In the genomic region with DNA sequence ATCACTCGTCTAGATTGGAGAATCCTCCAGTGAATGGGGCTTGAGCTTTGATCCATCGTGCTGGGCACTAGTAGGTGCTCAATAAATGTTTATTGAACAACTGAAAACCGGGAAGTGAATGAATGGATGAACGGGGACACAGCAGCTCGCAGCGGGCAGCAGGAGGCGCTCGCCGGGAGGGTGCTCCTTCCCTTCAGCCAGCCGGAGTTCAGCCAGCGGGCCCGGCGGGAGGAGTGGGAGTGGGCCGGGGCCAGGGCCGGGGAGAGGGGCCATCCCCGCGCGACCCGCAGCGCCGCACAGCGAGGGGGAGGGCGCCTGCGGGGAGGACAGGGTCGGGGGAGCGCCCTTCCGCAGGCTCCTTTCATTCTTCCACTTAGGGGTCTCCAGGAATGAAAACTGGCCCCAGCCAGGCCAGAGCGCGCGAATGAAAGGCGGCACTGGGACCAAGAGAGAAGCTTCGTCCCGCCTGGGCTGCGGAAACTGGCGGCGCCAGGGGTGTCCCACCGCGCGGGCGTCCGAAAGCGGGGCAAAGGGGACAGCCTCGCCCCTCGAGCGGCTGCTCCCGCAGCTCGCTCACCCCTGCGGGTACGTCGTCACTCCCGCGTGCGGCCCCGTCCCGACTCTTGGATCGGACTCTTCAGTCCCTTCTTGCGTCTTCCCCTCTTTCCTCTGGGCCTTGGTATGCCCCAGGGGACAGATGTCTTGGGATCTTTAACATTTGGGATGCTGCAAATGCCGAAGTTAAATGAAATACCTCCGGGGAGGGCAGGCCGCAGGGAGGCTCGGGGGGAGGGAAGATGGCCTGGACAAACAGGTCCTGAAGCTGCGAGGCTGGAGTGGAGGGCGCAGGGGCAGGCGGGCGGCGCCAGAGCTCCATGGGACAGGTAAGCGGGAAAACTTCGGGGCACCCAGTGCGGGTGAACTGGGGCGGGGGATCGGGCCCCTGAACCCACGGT, we compare ENCODE assay signal across 8 cellular contexts. TPM values are rescaled to one million over a fixed set of nuclear protein-coding genes. Genes with fewer than 3 reads are reported as not detected.
DNase-seq lines count a peak whose midpoint lies in the region; ATAC-seq and TF ChIP-seq lines count a peak whose summit lies in the region.

No MANE protein-coding gene starts in this region.

- no peak overlapping the region for H3K27ac ChIP-seq in left ventricle myocardium inferior (replicated peaks)

- H3K27me3 Mint-ChIP-seq in activated T-helper 17 cell treated with anti-CD3 and anti-CD28 coated beads, Interleukin-2, amount 50 U/mL, for 72 hours: peaks cover 11% of the 10 kb centered on the region

- intact Hi-C loops in left ventricle myocardium inferior (cut with micrococcal nuclease): no loop called here

- peaks cover 97% of the 10 kb centered on the region for H3K27me3 ChIP-seq in left ventricle myocardium inferior (ENCODE audit: low read depth)

- H3K4me3 Mint-ChIP-seq in activated T-helper 17 cell treated with anti-CD3 and anti-CD28 coated beads, Interleukin-2, amount 50 U/mL, for 72 hours: peak overlapping the region; percentile 43

- H3K36me3 ChIP-seq in left ventricle myocardium inferior: no peaks in the 10 kb centered on the region

- TF ChIP-seq CTCF in left ventricle myocardium inferior (IDR thresholded peaks at IDR 0.05; ENCODE audit: borderline replicate concordance): peak; percentile 26

- H3K4me1 ChIP-seq in left ventricle myocardium inferior: peaks cover 16% of the 10 kb centered on the region

- H3K36me3 Mint-ChIP-seq in activated T-helper 17 cell treated with anti-CD3 and anti-CD28 coated beads, Interleukin-2, amount 50 U/mL, for 72 hours (ENCODE audit: low read depth): no peaks in the 10 kb centered on the region

- H3K4me3 ChIP-seq in left ventricle myocardium inferior: peak overlapping the region; percentile 62

- no peaks in the 10 kb centered on the region for H3K9me3 ChIP-seq in left ventricle myocardium inferior (replicated peaks)

- H3K4me1 Mint-ChIP-seq in activated T-helper 17 cell treated with anti-CD3 and anti-CD28 coated beads, Interleukin-2, amount 50 U/mL, for 72 hours: peaks cover 26% of the 10 kb centered on the region

- no peak overlapping the region for H3K27ac Mint-ChIP-seq in activated T-helper 17 cell treated with anti-CD3 and anti-CD28 coated beads, Interleukin-2, amount 50 U/mL, for 72 hours

- no peak for ATAC-seq in activated T-helper 17 cell treated with anti-CD3 and anti-CD28 coated beads, Interleukin-2, amount 50 U/mL, for 72 hours (replicated peaks)
- no peak for ATAC-seq in HG03025 (IDR thresholded peaks at IDR 0.05; ENCODE audit: low FRiP score, unreplicated experiment)

- H3K9me3 Mint-ChIP-seq in activated T-helper 17 cell treated with anti-CD3 and anti-CD28 coated beads, Interleukin-2, amount 50 U/mL, for 72 hours: no peaks in the 10 kb centered on the region

- DNase-seq in stimulated activated CD4-positive, alpha-beta T cell treated with anti-CD3 and anti-CD28 coated beads, Interleukin-4, amount 100 ng/mL, for 1 hour: peak; percentile 25
- DNase-seq in stimulated activated CD4-positive, alpha-beta T cell treated with anti-CD3 and anti-CD28 coated beads, Interleukin-1b, Interleukin-23, amount 100 ng/mL, for 48 hours: no peak
- DNase-seq in M059J (ENCODE audit: low read depth): peak; percentile 70
- no peak for DNase-seq in left ventricle myocardium inferior
- peak; percentile 45 for DNase-seq in renal cortical epithelial cell (ENCODE audit: low read depth)
- DNase-seq in activated CD4-positive, CD25-positive, alpha-beta regulatory T cell (lab: John Stamatoyannopoulos, UW): no peak

RNA-seq across cellular contexts. Expression of a gene that starts 3.6 kb away (rescaled TPM):
- total RNA-seq in M059J (2014; rRNA removed; shearing (Covaris generic)): 2.8 and 4.9 TPM in 2 replicates
- under 1 TPM; 0.13 to 0.19 TPM for total RNA-seq in activated T-helper 17 cell treated with anti-CD3 and anti-CD28 coated beads, Interleukin-2, amount 50 U/mL, for 72 hours
- total RNA-seq in left ventricle myocardium inferior (0.05 TPM), renal cortical epithelial cell (28.1 and 58.5 TPM in 2 replicates)

RNA-seq across cellular contexts. Expression of a gene that starts 18.3 kb away (rescaled TPM):
- not detected in 2 replicates for total RNA-seq in M059J (2014; rRNA removed; shearing (Covaris generic))
- 1 to 10 TPM in 1 of 2 donors, not detected in 1; 1.8 TPM for total RNA-seq in activated T-helper 17 cell treated with anti-CD3 and anti-CD28 coated beads, Interleukin-2, amount 50 U/mL, for 72 hours
- not detected for total RNA-seq in left ventricle myocardium inferior
- total RNA-seq in renal cortical epithelial cell: 0.10 TPM in 1 of 2 replicates, not detected in the other

Comparison
In these comparisons a context has a peak if more than half of its experiments do, and no peak if none do; other contexts are left out.
1. DNase-seq: peak in stimulated activated CD4-positive, alpha-beta T cell treated with anti-CD3 and anti-CD28 coated beads, Interleukin-4, amount 100 ng/mL, for 1 hour (single experiment), M059J (single experiment) and renal cortical epithelial cell (single experiment); none in stimulated activated CD4-positive, alpha-beta T cell treated with anti-CD3 and anti-CD28 coated beads, Interleukin-1b, Interleukin-23, amount 100 ng/mL, for 48 hours (single experiment), left ventricle myocardium inferior (single experiment) and activated CD4-positive, CD25-positive, alpha-beta regulatory T cell (0 of 4).